ENCODE assay signal across 1 cellular context in genomic region chr17:40317880-40318834, GRCh38.
TF ChIP-seq lines count a peak whose summit lies in the region.

No MANE protein-coding gene starts in this region.

TF ChIP-seq in K562, 482 proteins besides CTCF, POLR2A, EP300 and RAD21 (continued from another document and continues in another):
- TF ChIP-seq PCBP1 (IDR thresholded peaks at IDR 0.05; ENCODE audit: low read depth, low read length, poor library complexity, severe bottlenecking) (peak; percentile 32), RBBP5 (IDR thresholded peaks at IDR 0.05; ENCODE audit: borderline replicate concordance, insufficient read depth, low read length, poor library complexity, severe bottlenecking) (peak; percentile 65), CBX5 (IDR thresholded peaks at IDR 0.05; ENCODE audit: borderline replicate concordance, low read depth) (no peak), FOXJ3 (CRISPR knock-in tag; IDR thresholded peaks at IDR 0.05) (no peak), ZNF583 (CRISPR knock-in tag; IDR thresholded peaks at IDR 0.05) (0 out of 2 replicates have a peak, but pooled peaks have one; percentile 47), TRIM24 (IDR thresholded peaks at IDR 0.05) (peak in 1 of 2 experiments; percentile 52; a peak in 2 of 4 replicates), ZNF217 (CRISPR knock-in tag; IDR thresholded peaks at IDR 0.05) (no peak), HDAC2 (IDR thresholded peaks at IDR 0.05) (peak; percentile 46), ATF1 (CRISPR knock-in tag; IDR thresholded peaks at IDR 0.05) (no peak), ATF1 (tag; IDR thresholded peaks at IDR 0.05) (peak; percentile 60; the same call in 1 of the 2 replicates), TOE1 (IDR thresholded peaks at IDR 0.05; ENCODE audit: borderline replicate concordance) (peak; percentile 83; the same call in 1 of the 2 replicates), TOE1 (CRISPR knock-in tag; IDR thresholded peaks at IDR 0.05; ENCODE audit: borderline replicate concordance, low read depth) (no peak), NR1H2 (CRISPR knock-in tag; IDR thresholded peaks at IDR 0.05) (no peak), TARDBP (IDR thresholded peaks at IDR 0.05) (no peak), NFE2L1 (tag; IDR thresholded peaks at IDR 0.05; ENCODE audit: borderline replicate concordance, low read depth) (no peak), TBP (optimal IDR thresholded peaks at IDR 0.05; ENCODE audit: low read depth, low read length) (peak; percentile 80), ZNF384 (IDR thresholded peaks at IDR 0.05; ENCODE audit: low read depth, low read length) (no peak), HMGN3 (IDR thresholded peaks at IDR 0.05; ENCODE audit: borderline replicate concordance, extremely low read depth, insufficient read length, low read depth, low read length) (peak; percentile 71), TEAD4 (IDR thresholded peaks at IDR 0.05; ENCODE audit: low read length) (no peak), TEAD4 (CRISPR knock-in tag; IDR thresholded peaks at IDR 0.05; ENCODE audit: borderline replicate concordance) (no peak), ZC3H11A (IDR thresholded peaks at IDR 0.05; ENCODE audit: low read depth, low read length) (no peak), SUPT5H (IDR thresholded peaks at IDR 0.05) (peak; percentile 59), MITF (IDR thresholded peaks at IDR 0.05) (peak; percentile 69), L3MBTL2 (IDR thresholded peaks at IDR 0.05) (peak; percentile 87), MBD2 (IDR thresholded peaks at IDR 0.05; ENCODE audit: borderline replicate concordance, low read depth) (peak; percentile 63; the same call in 1 of the 2 replicates), JUNB (CRISPR knock-in tag; conservative IDR thresholded peaks at IDR 0.05) (no peak), CHD7 (IDR thresholded peaks at IDR 0.05; ENCODE audit: low read depth, low read length) (no peak), CBFA2T2 (conservative IDR thresholded peaks at IDR 0.05) (peak; percentile 32), PRPF4 (IDR thresholded peaks at IDR 0.05; ENCODE audit: insufficient read depth, low read depth, low read length, poor library complexity, severe bottlenecking) (no peak), LEF1 (IDR thresholded peaks at IDR 0.05) (peak; percentile 36; the same call in 1 of the 2 replicates), SMAD3 (CRISPR knock-in tag; conservative IDR thresholded peaks at IDR 0.05) (no peak), ARID4B (CRISPR knock-in tag; IDR thresholded peaks at IDR 0.05) (peak; percentile 76), MEIS2 (IDR thresholded peaks at IDR 0.05; ENCODE audit: partially characterized antibody) (peak; percentile 4), PKNOX1 (IDR thresholded peaks at IDR 0.05) (peak; percentile 90), CHCHD3 (CRISPR knock-in tag; IDR thresholded peaks at IDR 0.05) (no peak), C11orf30 (IDR thresholded peaks at IDR 0.05; ENCODE audit: low read depth) (no peak), BCLAF1 (IDR thresholded peaks at IDR 0.05; ENCODE audit: borderline replicate concordance in 1 of 2, control insufficient read depth in 1 of 2, low read depth in 2 of 2, low read length in 1 of 2) (no peak), HNRNPLL (IDR thresholded peaks at IDR 0.05; ENCODE audit: low read depth, low read length, poor library complexity, severe bottlenecking) (peak; percentile 34), GTF2F1 (IDR thresholded peaks at IDR 0.05; ENCODE audit: low read depth, low read length) (no peak), MTA3 (IDR thresholded peaks at IDR 0.05; ENCODE audit: borderline replicate concordance) (peak; percentile 82; the same call in 1 of the 2 replicates), NCOA6 (IDR thresholded peaks at IDR 0.05) (peak; percentile 92), MTA2 (IDR thresholded peaks at IDR 0.05; ENCODE audit: low read depth) (no peak), MEF2D (tag; conservative IDR thresholded peaks at IDR 0.05; ENCODE audit: low read depth) (no peak), SNRNP70 (optimal IDR thresholded peaks at IDR 0.05; ENCODE audit: low read depth, low read length) (no peak), CCNT2 (IDR thresholded peaks at IDR 0.05; ENCODE audit: borderline replicate concordance, extremely low read depth, insufficient read length, low read depth, low read length) (peak; percentile 70), ZNF717 (CRISPR knock-in tag; IDR thresholded peaks at IDR 0.05) (no peak)
